In genomic region chr1:12343823-12344487, GRCh38 we compare ENCODE assay signal across 14 cellular contexts.
DNase-seq lines count a peak whose midpoint lies in the region; ATAC-seq, FAIRE-seq and TF ChIP-seq lines count a peak whose summit lies in the region.
"Had no signal": no experiment of that assay in that cellular context is flagged by ENCODE, and none has a peak within 500 bp of the region (broad histone marks: within the 10 kb centered on the region; RNA-seq: fewer than 3 reads in every experiment).

No MANE protein-coding gene starts in this region.

- peaks cover 55% of the 10 kb centered on the region for H3K4me1 Mint-ChIP-seq in activated T-cell treated with anti-CD3 and anti-CD28 coated beads, Interleukin-2, amount 50 U/mL, for 72 hours (ENCODE audit: low read depth)
- H3K4me1 Mint-ChIP-seq in activated T-cell treated with anti-CD3 and anti-CD28 coated beads, Interleukin-2, amount 50 U/mL, for 4 hours (ENCODE audit: low read depth), result peaks cover 65% of the 10 kb centered on the region
- peaks cover 55% of the 10 kb centered on the region for H3K4me1 Mint-ChIP-seq in activated CD4-positive, alpha-beta memory T cell treated with anti-CD3 and anti-CD28 coated beads for 36 hours (ENCODE audit: low read depth)

- ATAC-seq in activated T-cell treated with anti-CD3 and anti-CD28 coated beads, Interleukin-2, amount 50 U/mL, for 72 hours (replicated peaks in 1 of 2), result no peak
- ATAC-seq in activated T-cell treated with anti-CD3 and anti-CD28 coated beads, Interleukin-2, amount 50 U/mL, for 4 hours, result no peak
- peak; percentile 9 for ATAC-seq in left lung
- no peak for ATAC-seq in thoracic aorta (ENCODE audit: insufficient number of reproducible peaks, low FRiP score, low read depth)
- ATAC-seq in HG02623 (IDR thresholded peaks at IDR 0.05; ENCODE audit: unreplicated experiment), result no peak

- peak overlapping the region; percentile 6 to 73 for H3K4me3 Mint-ChIP-seq in activated T-cell treated with anti-CD3 and anti-CD28 coated beads, Interleukin-2, amount 50 U/mL, for 72 hours
- H3K4me3 Mint-ChIP-seq in activated T-cell treated with anti-CD3 and anti-CD28 coated beads, Interleukin-2, amount 50 U/mL, for 4 hours, result no peak overlapping the region
- no peak overlapping the region for H3K4me3 Mint-ChIP-seq in activated CD4-positive, alpha-beta memory T cell treated with anti-CD3 and anti-CD28 coated beads for 36 hours

- H3K4me3 ChIP-seq in left lung, result no peak overlapping the region
- peak overlapping the region; percentile 41 for H3K4me3 ChIP-seq in thoracic aorta
- H3K4me3 ChIP-seq: cardiac muscle cell, HAP-1, SK-N-MC had no signal

- H3K4me1 ChIP-seq in left lung, result peaks cover 13 to 29% of the 10 kb centered on the region in 2 donors
- H3K4me1 ChIP-seq in thoracic aorta (ENCODE audit: control insufficient read depth in 1 of 2, low read depth in 2 of 2), result peaks cover 36 to 55% of the 10 kb centered on the region in 2 donors

- H3K27ac Mint-ChIP-seq in activated T-cell treated with anti-CD3 and anti-CD28 coated beads, Interleukin-2, amount 50 U/mL, for 72 hours, result peak overlapping the region; percentile 78
- H3K27ac Mint-ChIP-seq in activated CD4-positive, alpha-beta memory T cell treated with anti-CD3 and anti-CD28 coated beads for 36 hours, result peak overlapping the region; percentile 85

- no peak for DNase-seq in activated T-cell treated with anti-CD3 and anti-CD28 coated beads, Interleukin-2, amount 50 U/mL, for 72 hours
- no peak for DNase-seq in activated T-cell treated with anti-CD3 and anti-CD28 coated beads, Interleukin-2, amount 50 U/mL, for 4 hours
- no peak for DNase-seq in activated CD4-positive, alpha-beta memory T cell treated with anti-CD3 and anti-CD28 coated beads for 36 hours
- DNase-seq in left lung, result no peak
- DNase-seq in thoracic aorta (ENCODE audit: low spot score), result no peak
- no peak for DNase-seq in D721Med (ENCODE audit: insufficient read length, low spot score)
- DNase-seq in DMS153 treated with DMSO at 0.1 percent for 48 hours (lab: John Stamatoyannopoulos, UW; ENCODE audit: unreplicated experiment), result no peak
- DNase-seq: ACHN; activated CD8-positive, alpha-beta memory T cell treated with anti-CD3 and anti-CD28 coated beads for 24 hours; NCI-H524 had no signal

- peaks cover 0 to 40% of the 10 kb centered on the region in 2 donors for H3K36me3 ChIP-seq in left lung
- peaks cover 14% of the 10 kb centered on the region for H3K36me3 ChIP-seq in thoracic aorta

- no peak for FAIRE-seq in D721Med (lab: Jason Lieb, UNC)

- CTCF ChIA-PET in activated CD4-positive, alpha-beta memory T cell treated with anti-CD3 and anti-CD28 coated beads for 36 hours (lab: Charles Lee), result interaction anchor here (0.6 to 1.1 kb wide), 4 partner anchors 11 to 340 kb away, joined by 3 to 6 read pairs (median 4); no protein-coding TSS in a partner anchor

- no peak for TF ChIP-seq CTCF in left lung (IDR thresholded peaks at IDR 0.05)
- no peak for TF ChIP-seq CTCF in thoracic aorta (IDR thresholded peaks at IDR 0.05)
- no peak for TF ChIP-seq CTCF in D721Med (IDR thresholded peaks at IDR 0.05; ENCODE audit: insufficient read depth, missing control alignments)

- intact Hi-C loops in activated CD4-positive, alpha-beta memory T cell treated with anti-CD3 and anti-CD28 coated beads for 36 hours (cut with micrococcal nuclease), result loop anchor here (2.0 to 10.0 kb wide), 2 partner anchors 47 to 171 kb away; no protein-coding TSS in a partner anchor
- intact Hi-C loops in left lung (cut with DNase I), result no loop called here

- no peaks in the 10 kb centered on the region for H3K9me3 Mint-ChIP-seq in activated T-cell treated with anti-CD3 and anti-CD28 coated beads, Interleukin-2, amount 50 U/mL, for 72 hours
- no peaks in the 10 kb centered on the region for H3K9me3 Mint-ChIP-seq in activated T-cell treated with anti-CD3 and anti-CD28 coated beads, Interleukin-2, amount 50 U/mL, for 4 hours
- H3K9me3 Mint-ChIP-seq in activated CD4-positive, alpha-beta memory T cell treated with anti-CD3 and anti-CD28 coated beads for 36 hours, result no peaks in the 10 kb centered on the region

- no peaks in the 10 kb centered on the region for H3K27me3 Mint-ChIP-seq in activated T-cell treated with anti-CD3 and anti-CD28 coated beads, Interleukin-2, amount 50 U/mL, for 72 hours (ENCODE audit: low read depth)
- no peaks in the 10 kb centered on the region for H3K27me3 Mint-ChIP-seq in activated T-cell treated with anti-CD3 and anti-CD28 coated beads, Interleukin-2, amount 50 U/mL, for 4 hours (ENCODE audit: low read depth)
- no peaks in the 10 kb centered on the region for H3K27me3 Mint-ChIP-seq in activated CD4-positive, alpha-beta memory T cell treated with anti-CD3 and anti-CD28 coated beads for 36 hours

- H3K9me3 ChIP-seq in left lung, result no peaks in the 10 kb centered on the region
- no peaks in the 10 kb centered on the region for H3K9me3 ChIP-seq in thoracic aorta
- H3K9me3 ChIP-seq: HAP-1 had no signal

- H3K27ac ChIP-seq in left lung (peak overlapping the region; percentile 22 to 79), thoracic aorta (peak overlapping the region; percentile 75 to 76)
- H3K27ac ChIP-seq: cardiac muscle cell had no signal

- POLR2A ChIA-PET in activated CD4-positive, alpha-beta memory T cell treated with anti-CD3 and anti-CD28 coated beads for 36 hours (lab: Charles Lee), result interaction anchor here (0.6 to 1.1 kb wide), 2 partner anchors 90 to 222 kb away, joined by 3 to 4 read pairs; no protein-coding TSS in a partner anchor

- peaks cover 16 to 17% of the 10 kb centered on the region in 2 donors for H3K36me3 Mint-ChIP-seq in activated T-cell treated with anti-CD3 and anti-CD28 coated beads, Interleukin-2, amount 50 U/mL, for 72 hours (ENCODE audit: insufficient read depth in 2 of 2)
- H3K36me3 Mint-ChIP-seq in activated T-cell treated with anti-CD3 and anti-CD28 coated beads, Interleukin-2, amount 50 U/mL, for 4 hours (ENCODE audit: insufficient read depth), result peaks cover 39% of the 10 kb centered on the region
- peaks cover 44% of the 10 kb centered on the region for H3K36me3 Mint-ChIP-seq in activated CD4-positive, alpha-beta memory T cell treated with anti-CD3 and anti-CD28 coated beads for 36 hours

- no peaks in the 10 kb centered on the region for H3K27me3 ChIP-seq in left lung
- H3K27me3 ChIP-seq in thoracic aorta (replicated peaks; ENCODE audit: insufficient read depth), result no peaks in the 10 kb centered on the region
- H3K27me3 ChIP-seq: cardiac muscle cell had no signal

Comparison
In these comparisons a context has a peak if more than half of its experiments do, and no peak if none do; other contexts are left out.
1. H3K4me3 Mint-ChIP-seq: peak in activated T-cell treated with anti-CD3 and anti-CD28 coated beads, Interleukin-2, amount 50 U/mL, for 72 hours (2 of 2); none in activated T-cell treated with anti-CD3 and anti-CD28 coated beads, Interleukin-2, amount 50 U/mL, for 4 hours (single experiment) and activated CD4-positive, alpha-beta memory T cell treated with anti-CD3 and anti-CD28 coated beads for 36 hours (single experiment).